ENCODE assay signal across 8 cellular contexts in the genomic region with DNA sequence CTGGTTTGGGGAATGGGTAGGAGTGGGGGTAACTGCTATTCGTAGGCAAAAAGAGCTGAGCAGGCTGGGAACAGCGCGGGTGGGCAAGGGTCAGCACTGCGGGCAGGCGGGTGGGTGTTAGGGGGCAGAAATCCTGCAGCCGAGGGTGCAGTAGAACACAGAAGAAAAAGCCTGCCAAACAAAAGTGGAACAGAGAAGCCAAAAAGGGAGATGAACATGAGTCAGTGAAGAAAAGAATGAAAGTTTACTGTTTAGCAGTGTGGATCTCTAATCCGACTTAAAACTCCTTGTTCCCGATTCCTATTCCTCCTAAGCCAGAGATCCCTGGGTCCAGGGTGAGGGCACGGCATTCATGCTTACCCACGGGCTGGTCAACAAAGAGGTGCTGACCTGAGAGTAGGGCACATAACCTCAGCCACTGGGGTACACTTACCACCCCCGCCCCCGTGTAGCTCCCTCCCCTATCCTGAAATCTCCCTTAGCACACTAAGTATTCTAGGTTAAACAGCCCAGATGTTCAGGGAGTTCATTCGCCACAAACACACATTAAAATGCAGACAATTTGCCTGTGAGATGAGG. TPM values are rescaled to one million over a fixed set of nuclear protein-coding genes. Genes with fewer than 3 reads are reported as not detected.
DNase-seq lines count a peak whose midpoint lies in the region; ATAC-seq lines count a peak whose summit lies in the region.

No MANE protein-coding gene starts in this region.

- peak; percentile 47 for DNase-seq in Daoy (ENCODE audit: low read depth)
- peak; percentile 57 for DNase-seq in Jurkat, Clone E6-1 (ENCODE audit: low read depth, low spot score)
- no peak for DNase-seq in effector memory CD8-positive, alpha-beta T cell
- DNase-seq in neuronal stem cell (ENCODE audit: low spot score), result no peak
- DNase-seq in Kasumi-1 (lab: John Stamatoyannopoulos, UW), result no peak
- DNase-seq in mucosa of gallbladder (ENCODE audit: low spot score), result no peak
- no peak for DNase-seq in GM19238 (ENCODE audit: insufficient read length, low spot score)

- H3K27me3 Mint-ChIP-seq in effector memory CD8-positive, alpha-beta T cell, result no peaks in the 10 kb centered on the region

- H3K23ac ChIP-seq in neuronal stem cell (ENCODE audit: low read depth, low read length, poor library complexity), result no peak overlapping the region

- H2BK15ac ChIP-seq in neuronal stem cell (ENCODE audit: low read length), result no peak overlapping the region

- peak overlapping the region; percentile 82 for H3K4me2 ChIP-seq in neuronal stem cell (ENCODE audit: insufficient read depth, low read length, poor library complexity, severe bottlenecking)

- no peaks in the 10 kb centered on the region for H3K9me3 Mint-ChIP-seq in effector memory CD8-positive, alpha-beta T cell

- H2BK5ac ChIP-seq in neuronal stem cell (ENCODE audit: low read length), result no peak overlapping the region

- no peak overlapping the region for H3K4ac ChIP-seq in neuronal stem cell (ENCODE audit: low read length)

- no CpG with 5 or more reads among the region's 13 CpGs for WGBS in neuronal stem cell (ENCODE audit: extremely low coverage in 2 of 2, insufficient read length in 2 of 2, insufficient replicate concordance in 1 of 2), 2 donors

- H2BK12ac ChIP-seq in neuronal stem cell (ENCODE audit: low read length), result no peak overlapping the region

- H3K14ac ChIP-seq in neuronal stem cell (ENCODE audit: low read length), result no peak overlapping the region

- no peak overlapping the region for H3K27ac ChIP-seq in neuronal stem cell (replicated peaks; ENCODE audit: low read length)

- H3K79me1 ChIP-seq in neuronal stem cell (ENCODE audit: low read depth, low read length), result no peaks in the 10 kb centered on the region

- peak; percentile 17 for ATAC-seq in effector memory CD8-positive, alpha-beta T cell (replicated peaks)
- ATAC-seq in GM19397 (IDR thresholded peaks at IDR 0.05; ENCODE audit: unreplicated experiment), result no peak

- no peak overlapping the region for H3K9ac ChIP-seq in neuronal stem cell (ENCODE audit: low read depth, low read length, poor library complexity)

- H3K4me1 ChIP-seq in neuronal stem cell (ENCODE audit: control insufficient read depth in 2 of 2, insufficient read depth in 1 of 2, low read depth in 1 of 2, low read length in 2 of 2), result peaks cover 0 to 12% of the 10 kb centered on the region in 2 donors

- H3K4me3 ChIP-seq in Jurkat, Clone E6-1 (ENCODE audit: low read length), result peak overlapping the region; percentile 84
- peak overlapping the region in 1 of 2 donors; percentile 79 for H3K4me3 ChIP-seq in neuronal stem cell (ENCODE audit: low read length in 2 of 2)

- no peak overlapping the region for H2AK5ac ChIP-seq in neuronal stem cell (ENCODE audit: low read depth, low read length)

- peak overlapping the region; percentile 99 to 100 for H3K4me3 Mint-ChIP-seq in effector memory CD8-positive, alpha-beta T cell

- H3K9me3 ChIP-seq in neuronal stem cell (replicated peaks in 1 of 2; ENCODE audit: control insufficient read depth in 2 of 2, insufficient read depth in 1 of 2, low read depth in 1 of 2, low read length in 2 of 2), result no peaks in the 10 kb centered on the region

- no peaks in the 10 kb centered on the region for H3K36me3 ChIP-seq in neuronal stem cell (replicated peaks in 1 of 2; ENCODE audit: control insufficient read depth in 2 of 2, insufficient read depth in 2 of 2, low read length in 2 of 2)

- H3K27me3 ChIP-seq in neuronal stem cell (ENCODE audit: control insufficient read depth in 3 of 3, insufficient read depth in 3 of 3, low read depth in 1 of 3, low read length in 3 of 3), result peaks cover 12 to 75% (median 40%) of the 10 kb centered on the region in 3 experiments

- H4K91ac ChIP-seq in neuronal stem cell (ENCODE audit: low read depth, low read length, poor library complexity), result no peak overlapping the region

- no peak overlapping the region for H2BK120ac ChIP-seq in neuronal stem cell (ENCODE audit: low read depth, low read length)

- peaks cover 81% of the 10 kb centered on the region for H3K36me3 Mint-ChIP-seq in effector memory CD8-positive, alpha-beta T cell (ENCODE audit: insufficient read depth)

- H3K18ac ChIP-seq in neuronal stem cell (ENCODE audit: low read length), result no peak overlapping the region

- peaks cover 61 to 70% of the 10 kb centered on the region in 2 donors for H3K4me1 Mint-ChIP-seq in effector memory CD8-positive, alpha-beta T cell (ENCODE audit: low read depth in 2 of 2)

- H2AFZ ChIP-seq in neuronal stem cell (ENCODE audit: low read length), result no peak overlapping the region

- no peak overlapping the region for H4K8ac ChIP-seq in neuronal stem cell (ENCODE audit: low read depth, low read length)

- peak overlapping the region; percentile 99 for H3K27ac Mint-ChIP-seq in effector memory CD8-positive, alpha-beta T cell

RNA-seq across cellular contexts. Expression of a gene that starts 27.1 kb away (rescaled TPM):
- total RNA-seq in Daoy (2014; rRNA removed; shearing (Covaris generic)), result not detected in 2 replicates
- not detected for polyA plus RNA-seq in Jurkat, Clone E6-1 (2012; ENCODE audit: insufficient read depth, insufficient read length)
- polyA plus RNA-seq in neuronal stem cell (2013, experiment 1 of 2), result not detected
- not detected for polyA plus RNA-seq in neuronal stem cell (2013, experiment 2 of 2)
- total RNA-seq in mucosa of gallbladder, result 94.5 TPM

RNA-seq across cellular contexts. Expression of a gene that starts 48.6 kb away (rescaled TPM):
- total RNA-seq in Daoy (2014; rRNA removed; shearing (Covaris generic)), result not detected in 2 replicates
- polyA plus RNA-seq in Jurkat, Clone E6-1 (2012; ENCODE audit: insufficient read depth, insufficient read length), result not detected
- not detected for polyA plus RNA-seq in neuronal stem cell (2013, experiment 1 of 2)
- polyA plus RNA-seq in neuronal stem cell (2013, experiment 2 of 2), result not detected
- total RNA-seq in mucosa of gallbladder, result 30.7 TPM

RNA-seq across cellular contexts. Expression of a gene that starts 57.0 kb away (rescaled TPM):
- 12.9 and 20.4 TPM in 2 replicates for total RNA-seq in Daoy (2014; rRNA removed; shearing (Covaris generic))
- 34.2 TPM for polyA plus RNA-seq in Jurkat, Clone E6-1 (2012; ENCODE audit: insufficient read depth, insufficient read length)
- polyA plus RNA-seq in neuronal stem cell (2013, experiment 1 of 2), result 9.7 TPM
- polyA plus RNA-seq in neuronal stem cell (2013, experiment 2 of 2), result 8.5 TPM
- 16.7 TPM for total RNA-seq in mucosa of gallbladder

Comparison
In these comparisons a context has a peak if more than half of its experiments do, and no peak if none do; other contexts are left out.
1. DNase-seq: peak in Daoy (single experiment) and Jurkat, Clone E6-1 (single experiment); none in effector memory CD8-positive, alpha-beta T cell (0 of 3), neuronal stem cell (single experiment), Kasumi-1 (0 of 2), mucosa of gallbladder (single experiment) and GM19238 (single experiment).
2. RNA of a gene that starts 27.1 kb away (total RNA-seq): 94.5 TPM in mucosa of gallbladder (single experiment); not detected in Daoy; every median in the first group is over 10 times any median in the second.
3. RNA of a gene that starts 48.6 kb away (total RNA-seq): 30.7 TPM in mucosa of gallbladder (single experiment); not detected in Daoy; every median in the first group is over 10 times any median in the second.